In the genomic region with DNA sequence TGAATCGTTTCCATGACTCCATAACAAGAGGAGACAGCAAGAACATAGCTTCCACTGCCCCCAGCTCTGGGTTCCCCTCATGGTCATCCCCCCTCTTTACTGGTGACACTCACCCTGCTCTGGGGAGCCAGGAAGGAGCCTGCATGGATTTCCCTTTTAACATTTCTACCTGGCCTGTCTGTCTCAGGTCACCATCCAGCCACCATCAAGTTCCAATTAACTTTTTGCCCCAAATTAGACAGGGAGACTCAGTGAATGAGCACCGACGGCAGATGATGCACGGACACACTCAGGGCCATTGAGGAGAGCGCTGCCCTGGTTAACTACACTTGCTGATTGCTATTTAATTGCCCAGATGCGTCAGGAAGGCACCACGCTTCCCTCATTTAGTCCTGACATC, we compare ENCODE assay signal across 28 cellular contexts.
"Had no signal": no experiment of that assay in that cellular context is flagged by ENCODE, and none has a peak within 500 bp of the region (broad histone marks: within the 10 kb centered on the region; RNA-seq: fewer than 3 reads in every experiment).

No MANE protein-coding gene starts in this region.

- H3K36me3 ChIP-seq: adrenal gland, gastrocnemius medialis, heart right ventricle had no signal

- H3K4me3 ChIP-seq: adrenal gland, body of pancreas, dorsolateral prefrontal cortex, gastrocnemius medialis, heart right ventricle had no signal

- DNase-seq: activated CD4-positive, alpha-beta memory T cell treated with anti-CD3 and anti-CD28 coated beads, Interleukin-2, amount 10 ng/mL, durations not matched to agents 7 days and 5 days; activated CD4-positive, alpha-beta T cell treated with anti-CD3 and anti-CD28 coated beads for 1 hour; activated CD4-positive, alpha-beta T cell treated with anti-CD3 and anti-CD28 coated beads for 4 hours; activated CD4-positive, alpha-beta T cell treated with anti-CD3 and anti-CD28 coated beads, Interleukin-2, amount 10 ng/mL, durations not matched to agents 7 days and 5 days; activated CD4-positive, alpha-beta T cell treated with anti-CD3 and anti-CD28 coated beads, Interleukin-2, amount 50 U/mL, for 4 hours; activated effector memory CD4-positive, alpha-beta T cell treated with anti-CD3 and anti-CD28 coated beads, Interleukin-2, amount 50 U/mL, for 16 hours; activated naive CD4-positive, alpha-beta T cell treated with anti-CD3 and anti-CD28 coated beads for 36 hours; activated naive CD8-positive, alpha-beta T cell treated with anti-CD3 and anti-CD28 coated beads for 36 hours; activated naive CD8-positive, alpha-beta T cell treated with anti-CD3 and anti-CD28 coated beads, Interleukin-2, amount 50 U/mL, for 24 hours; activated T-cell treated with anti-CD3 and anti-CD28 coated beads, Interleukin-2, amount 50 U/mL, for 1 hour; activated T-cell treated with anti-CD3 and anti-CD28 coated beads, Interleukin-2, amount 50 U/mL, for 48 hours; adrenal gland; amygdala; aorta; body of pancreas; caudate nucleus; dorsolateral prefrontal cortex; effector memory CD4-positive, alpha-beta T cell; endodermal cell; foreskin keratinocyte; gastrocnemius medialis; heart right ventricle; T-helper 2 cell had no signal

- H3K4me3 Mint-ChIP-seq: activated CD4-positive, alpha-beta memory T cell treated with anti-CD3 and anti-CD28 coated beads, Interleukin-2, amount 10 ng/mL, durations not matched to agents 7 days and 5 days; activated CD4-positive, alpha-beta T cell treated with anti-CD3 and anti-CD28 coated beads, Interleukin-2, amount 10 ng/mL, durations not matched to agents 7 days and 5 days; activated naive CD4-positive, alpha-beta T cell treated with anti-CD3 and anti-CD28 coated beads for 36 hours; activated naive CD4-positive, alpha-beta T cell treated with anti-CD3 and anti-CD28 coated beads, Interleukin-2, amount 50 U/mL, for 24 hours; activated naive CD8-positive, alpha-beta T cell treated with anti-CD3 and anti-CD28 coated beads for 36 hours; activated naive CD8-positive, alpha-beta T cell treated with anti-CD3 and anti-CD28 coated beads, Interleukin-2, amount 50 U/mL, for 24 hours; activated T-helper 1 cell treated with anti-CD3 and anti-CD28 coated beads, Interleukin-12 subunit alpha, Interleukin-12 subunit beta, Interleukin-2, Interleukin-4 antibody, amounts not matched to agents 30 ng/mL and 10 ng/mL and 1 ng/mL, durations not matched to agents 14 hours and 24 hours and 36 hours; dendritic cell treated with granulocyte-macrophage colony-stimulating factor and Interleukin-4, amounts not matched to agents 40 ng/mL and 50 ng/mL, for 4 days; endodermal cell had no signal

- H3K4me1 ChIP-seq: adrenal gland, body of pancreas, foreskin keratinocyte, gastrocnemius medialis, heart right ventricle had no signal

- ATAC-seq: activated naive CD8-positive, alpha-beta T cell treated with anti-CD3 and anti-CD28 coated beads, Interleukin-2, amount 50 U/mL, for 24 hours; body of pancreas; esophagus mucosa; foreskin keratinocyte; gastrocnemius medialis; heart right ventricle had no signal

- H3K27ac ChIP-seq: adrenal gland, body of pancreas, dorsolateral prefrontal cortex, foreskin keratinocyte, gastrocnemius medialis, heart right ventricle had no signal

- H3K9me3 ChIP-seq: body of pancreas, gastrocnemius medialis had no signal

- H3K27ac Mint-ChIP-seq: activated CD4-positive, alpha-beta memory T cell treated with anti-CD3 and anti-CD28 coated beads, Interleukin-2, amount 10 ng/mL, durations not matched to agents 7 days and 5 days; activated CD4-positive, alpha-beta T cell treated with anti-CD3 and anti-CD28 coated beads, Interleukin-2, amount 10 ng/mL, durations not matched to agents 7 days and 5 days; activated naive CD4-positive, alpha-beta T cell treated with anti-CD3 and anti-CD28 coated beads for 36 hours; activated naive CD4-positive, alpha-beta T cell treated with anti-CD3 and anti-CD28 coated beads, Interleukin-2, amount 50 U/mL, for 24 hours; activated naive CD8-positive, alpha-beta T cell treated with anti-CD3 and anti-CD28 coated beads for 36 hours; activated naive CD8-positive, alpha-beta T cell treated with anti-CD3 and anti-CD28 coated beads, Interleukin-2, amount 50 U/mL, for 24 hours; activated T-helper 1 cell treated with anti-CD3 and anti-CD28 coated beads, Interleukin-12 subunit alpha, Interleukin-12 subunit beta, Interleukin-2, Interleukin-4 antibody, amounts not matched to agents 30 ng/mL and 10 ng/mL and 1 ng/mL, durations not matched to agents 14 hours and 24 hours and 36 hours; activated T-helper 2 cell treated with anti-CD3 and anti-CD28 coated beads, Interferon-gamma antibody, Interleukin-2, Interleukin-4, amounts not matched to agents 10 μg/mL and 5 μg/mL and 100 μg/mL, durations not matched to agents 14 hours and 24 hours and 36 hours; dendritic cell treated with granulocyte-macrophage colony-stimulating factor and Interleukin-4, amounts not matched to agents 40 ng/mL and 50 ng/mL, for 4 days; endodermal cell had no signal

- H3K4me1 Mint-ChIP-seq: activated CD4-positive, alpha-beta memory T cell treated with anti-CD3 and anti-CD28 coated beads, Interleukin-2, amount 10 ng/mL, durations not matched to agents 7 days and 5 days; activated CD4-positive, alpha-beta T cell treated with anti-CD3 and anti-CD28 coated beads, Interleukin-2, amount 10 ng/mL, durations not matched to agents 7 days and 5 days; activated naive CD4-positive, alpha-beta T cell treated with anti-CD3 and anti-CD28 coated beads, Interleukin-2, amount 50 U/mL, for 24 hours; activated naive CD8-positive, alpha-beta T cell treated with anti-CD3 and anti-CD28 coated beads for 36 hours; activated naive CD8-positive, alpha-beta T cell treated with anti-CD3 and anti-CD28 coated beads, Interleukin-2, amount 50 U/mL, for 24 hours had no signal

- H3K9me3 Mint-ChIP-seq: activated CD4-positive, alpha-beta memory T cell treated with anti-CD3 and anti-CD28 coated beads, Interleukin-2, amount 10 ng/mL, durations not matched to agents 7 days and 5 days; activated CD4-positive, alpha-beta T cell treated with anti-CD3 and anti-CD28 coated beads, Interleukin-2, amount 10 ng/mL, durations not matched to agents 7 days and 5 days; activated naive CD4-positive, alpha-beta T cell treated with anti-CD3 and anti-CD28 coated beads, Interleukin-2, amount 50 U/mL, for 24 hours had no signal

- H3K27me3 Mint-ChIP-seq: activated CD4-positive, alpha-beta memory T cell treated with anti-CD3 and anti-CD28 coated beads, Interleukin-2, amount 10 ng/mL, durations not matched to agents 7 days and 5 days; activated CD4-positive, alpha-beta T cell treated with anti-CD3 and anti-CD28 coated beads, Interleukin-2, amount 10 ng/mL, durations not matched to agents 7 days and 5 days; dendritic cell treated with granulocyte-macrophage colony-stimulating factor and Interleukin-4, amounts not matched to agents 40 ng/mL and 50 ng/mL, for 4 days had no signal

- H3K36me3 Mint-ChIP-seq: activated naive CD4-positive, alpha-beta T cell treated with anti-CD3 and anti-CD28 coated beads, Interleukin-2, amount 50 U/mL, for 24 hours; activated naive CD8-positive, alpha-beta T cell treated with anti-CD3 and anti-CD28 coated beads for 36 hours had no signal

- H3K27me3 ChIP-seq: adrenal gland, body of pancreas, foreskin keratinocyte, gastrocnemius medialis had no signal
